8 cellular contexts compared by ENCODE assay signal in the genomic region with DNA sequence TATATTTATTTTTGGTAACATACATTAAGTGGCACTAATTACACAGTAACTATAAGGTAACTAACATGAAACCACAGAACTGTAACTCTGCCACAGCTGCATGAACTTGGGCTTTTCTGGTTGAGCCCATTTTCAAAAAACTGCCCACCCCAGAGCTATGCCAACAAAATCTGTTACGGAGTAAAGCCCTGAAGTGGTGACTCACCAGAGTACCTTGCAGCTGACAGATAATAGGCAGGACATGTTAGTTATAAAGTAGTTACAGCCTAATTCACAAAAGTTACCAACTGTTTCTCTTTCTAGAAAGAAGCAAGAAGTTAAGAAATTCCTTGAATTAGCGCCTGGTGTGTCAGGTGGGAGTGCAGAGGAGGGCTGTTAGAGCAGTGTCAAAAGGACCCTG. TPM values are rescaled to one million over a fixed set of nuclear protein-coding genes. Genes with fewer than 3 reads are reported as not detected.
A peak's percentile ranks its signal among the peaks of the same experiment; 100 is the strongest.
DNase-seq lines count a peak whose midpoint lies in the region; ATAC-seq and TF ChIP-seq lines count a peak whose summit lies in the region.

No MANE protein-coding gene starts in this region.

- peak overlapping the region; percentile 96 for H3K4me3 Mint-ChIP-seq in activated naive CD8-positive, alpha-beta T cell
- no peak overlapping the region for H3K4me3 Mint-ChIP-seq in memory B cell

- H3K27ac Mint-ChIP-seq in activated naive CD8-positive, alpha-beta T cell: peak overlapping the region; percentile 88
- H3K27ac Mint-ChIP-seq in memory B cell: peak overlapping the region; percentile 91

- TF ChIP-seq CTCF in A673 (conservative IDR thresholded peaks at IDR 0.05; ENCODE audit: low read depth, low read length) (no peak), HEK293 (tag by site-specific recombination; IDR thresholded peaks at IDR 0.05) (no peak), uterus (IDR thresholded peaks at IDR 0.05) (no peak), omental fat pad (IDR thresholded peaks at IDR 0.05) (no peak)

- H3K27me3 ChIP-seq in A673 (replicated peaks; ENCODE audit: insufficient read depth, low read depth, low read length, poor library complexity): no peaks in the 10 kb centered on the region
- H3K27me3 ChIP-seq in uterus: no peaks in the 10 kb centered on the region

- H3K36me3 Mint-ChIP-seq in activated naive CD8-positive, alpha-beta T cell: peaks cover 16% of the 10 kb centered on the region
- H3K36me3 Mint-ChIP-seq in memory B cell: peaks cover 13% of the 10 kb centered on the region

- ATAC-seq in memory B cell (ENCODE audit: low read depth) (no peak), GM19023 (IDR thresholded peaks at IDR 0.05; ENCODE audit: unreplicated experiment) (no peak), omental fat pad (ENCODE audit: low FRiP score) (no peak)

- H3K4me3 ChIP-seq in A673 (ENCODE audit: low read depth, low read length, poor library complexity, severe bottlenecking) (no peak overlapping the region), HEK293 (ENCODE audit: low read depth, low read length) (no peak overlapping the region), uterus (no peak overlapping the region)

- POLR2A ChIA-PET in A673 (lab: Charles Lee; ENCODE audit: low non-redundant PET) (no interaction called here), HEK293 (lab: Yijun Ruan, JAX) (interaction anchor here (1.2 to 3.0 kb wide), 4 partner anchors 19 to 89 kb away, joined by 4 to 30 read pairs (median 6); a partner anchor contains a TSS)

- peak overlapping the region; percentile 73 for H3K27ac ChIP-seq in A673 (ENCODE audit: low read depth, low read length, poor library complexity, severe bottlenecking)
- peak overlapping the region; percentile 91 for H3K27ac ChIP-seq in HEK293 (ENCODE audit: extremely low read depth, low read depth, low read length)
- peak overlapping the region in 1 of 2 donors; percentile 92 for H3K27ac ChIP-seq in uterus

- H3K9me3 ChIP-seq in A673 (ENCODE audit: low read depth, low read length, poor library complexity, severe bottlenecking) (no peaks in the 10 kb centered on the region), HEK293 (ENCODE audit: control insufficient read depth, insufficient read depth, low read depth, low read length) (no peaks in the 10 kb centered on the region), uterus (no peaks in the 10 kb centered on the region)

- intact Hi-C loops in A673 (cut with micrococcal nuclease; ENCODE audit: unreplicated experiment): loop anchor here (10.0 kb wide), 1 partner anchor 55 kb away; a partner anchor contains a TSS
- intact Hi-C loops in uterus (cut with DNase I; ENCODE audit: low total_unique reads): loop anchor here (5.0 kb wide), 1 partner anchor 53 kb away; a partner anchor contains a TSS

- TF ChIP-seq POLR2A in uterus (IDR thresholded peaks at IDR 0.05): no peak

- BruUV-seq in A673 (replicated peaks; lab: Mats Ljungman, UMichigan): TSS peak; percentile 18

- peaks cover 34% of the 10 kb centered on the region for H3K4me1 Mint-ChIP-seq in activated naive CD8-positive, alpha-beta T cell (ENCODE audit: low read depth)
- H3K4me1 Mint-ChIP-seq in memory B cell: peaks cover 11% of the 10 kb centered on the region

- no peaks in the 10 kb centered on the region for H3K9me3 Mint-ChIP-seq in activated naive CD8-positive, alpha-beta T cell (ENCODE audit: low read depth)
- no peaks in the 10 kb centered on the region for H3K9me3 Mint-ChIP-seq in memory B cell

- CTCF ChIA-PET in A673 (lab: Charles Lee): no interaction called here
- CTCF ChIA-PET in HEK293 (lab: Yijun Ruan, JAX): interaction anchor here (1.0 kb wide), 1 partner anchor 20 kb away, joined by 3 read pairs; a partner anchor contains a TSS

- H3K4me1 ChIP-seq in A673 (ENCODE audit: insufficient read depth, low read length, poor library complexity, severe bottlenecking) (peaks cover 12% of the 10 kb centered on the region), HEK293 (ENCODE audit: control insufficient read depth, insufficient read depth, low read length) (peaks cover 7% of the 10 kb centered on the region), uterus (peaks cover 0 to 10% of the 10 kb centered on the region in 2 donors)

- H3K27me3 Mint-ChIP-seq in activated naive CD8-positive, alpha-beta T cell: no peaks in the 10 kb centered on the region
- H3K27me3 Mint-ChIP-seq in memory B cell: no peaks in the 10 kb centered on the region

- peaks cover 9% of the 10 kb centered on the region for H3K36me3 ChIP-seq in A673 (ENCODE audit: insufficient read depth, low read length, poor library complexity, severe bottlenecking)
- H3K36me3 ChIP-seq in HEK293 (ENCODE audit: control insufficient read depth in 2 of 2, insufficient read depth in 1 of 2, low read length in 2 of 2): peaks cover 6 to 67% of the 10 kb centered on the region in 2 experiments; a peak in 2 of 3 replicates
- H3K36me3 ChIP-seq in uterus: no peaks in the 10 kb centered on the region

- no peak for DNase-seq in A673 (ENCODE audit: low spot score)
- no peak for DNase-seq in memory B cell (ENCODE audit: low spot score in 2 of 2)
- no peak for DNase-seq in uterus
- no peak for DNase-seq in omental fat pad (ENCODE audit: low spot score)
- DNase-seq in hippocampal formation (lab: John Stamatoyannopoulos, UW): no peak

TF ChIP-seq in HEK293, 187 proteins besides CTCF, POLR2A, EP300 and RAD21:
- TF ChIP-seq ZNF600 (tag by site-specific recombination; IDR thresholded peaks at IDR 0.05) (peak; percentile 81), ZNF266 (tag by site-specific recombination; IDR thresholded peaks at IDR 0.05; ENCODE audit: low read depth) (peak; percentile 99), ZNF624 (tag by site-specific recombination; IDR thresholded peaks at IDR 0.05) (no peak), ZNF747 (tag by site-specific recombination; IDR thresholded peaks at IDR 0.05) (no peak)
- TF ChIP-seq, protein P1, sequence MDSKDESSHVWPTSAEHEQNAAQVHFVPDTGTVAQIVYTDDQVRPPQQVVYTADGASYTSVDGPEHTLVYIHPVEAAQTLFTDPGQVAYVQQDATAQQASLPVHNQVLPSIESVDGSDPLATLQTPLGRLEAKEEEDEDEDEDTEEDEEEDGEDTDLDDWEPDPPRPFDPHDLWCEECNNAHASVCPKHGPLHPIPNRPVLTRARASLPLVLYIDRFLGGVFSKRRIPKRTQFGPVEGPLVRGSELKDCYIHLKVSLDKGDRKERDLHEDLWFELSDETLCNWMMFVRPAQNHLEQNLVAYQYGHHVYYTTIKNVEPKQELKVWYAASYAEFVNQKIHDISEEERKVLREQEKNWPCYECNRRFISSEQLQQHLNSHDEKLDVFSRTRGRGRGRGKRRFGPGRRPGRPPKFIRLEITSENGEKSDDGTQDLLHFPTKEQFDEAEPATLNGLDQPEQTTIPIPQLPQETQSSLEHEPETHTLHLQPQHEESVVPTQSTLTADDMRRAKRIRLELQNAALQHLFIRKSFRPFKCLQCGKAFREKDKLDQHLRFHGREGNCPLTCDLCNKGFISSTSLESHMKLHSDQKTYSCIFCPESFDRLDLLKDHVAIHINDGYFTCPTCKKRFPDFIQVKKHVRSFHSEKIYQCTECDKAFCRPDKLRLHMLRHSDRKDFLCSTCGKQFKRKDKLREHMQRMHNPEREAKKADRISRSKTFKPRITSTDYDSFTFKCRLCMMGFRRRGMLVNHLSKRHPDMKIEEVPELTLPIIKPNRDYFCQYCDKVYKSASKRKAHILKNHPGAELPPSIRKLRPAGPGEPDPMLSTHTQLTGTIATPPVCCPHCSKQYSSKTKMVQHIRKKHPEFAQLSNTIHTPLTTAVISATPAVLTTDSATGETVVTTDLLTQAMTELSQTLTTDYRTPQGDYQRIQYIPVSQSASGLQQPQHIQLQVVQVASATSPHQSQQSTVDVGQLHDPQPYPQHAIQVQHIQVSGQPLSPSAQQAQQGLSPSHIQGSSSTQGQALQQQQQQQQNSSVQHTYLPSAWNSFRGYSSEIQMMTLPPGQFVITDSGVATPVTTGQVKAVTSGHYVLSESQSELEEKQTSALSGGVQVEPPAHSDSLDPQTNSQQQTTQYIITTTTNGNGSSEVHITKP (tag by site-specific recombination; IDR thresholded peaks at IDR 0.05): peak; percentile 18; the same call in 1 of the 2 replicates
TF ChIP-seq in HEK293: peak in this region for 3.

RNA-seq across cellular contexts. Expression of a gene that starts 1.5 kb away (rescaled TPM):
- total RNA-seq in A673 (2021) (122 and 128 TPM in 2 replicates), uterus (100 to 1,000 TPM in 2 of 4 donors, 10 to 100 TPM in 2; 40.2 to 450 (median 81.2) TPM), omental fat pad (100 to 1,000 TPM; 318 to 730 (median 464) TPM)

RNA-seq across cellular contexts. Expression of a gene that starts 19.8 kb away (rescaled TPM):
- total RNA-seq in A673 (2021): 32.3 and 32.8 TPM in 2 replicates
- 10 to 100 TPM in 3 of 4 donors, 1 to 10 TPM in 1; 9.2 to 78.3 (median 28.8) TPM for total RNA-seq in uterus
- total RNA-seq in omental fat pad: 10 to 100 TPM; 17.3 to 43.3 (median 34.6) TPM

RNA-seq across cellular contexts. Expression of a gene that starts 52.2 kb away (rescaled TPM):
- total RNA-seq in A673 (2021) (194 and 198 TPM in 2 replicates), uterus (100 to 1,000 TPM; 282 to 493 (median 419) TPM), omental fat pad (100 to 1,000 TPM; 456 to 542 (median 494) TPM)

RNA-seq across cellular contexts. Expression of a gene that starts 52.6 kb away (rescaled TPM):
- total RNA-seq in A673 (2021) (11.6 and 12.0 TPM in 2 replicates), uterus (10 to 100 TPM in 3 of 4 donors, 1 to 10 TPM in 1; 2.1 to 26.0 (median 18.7) TPM), omental fat pad (10 to 100 TPM; 15.1 to 30.9 (median 24.0) TPM)
